In the genomic region with DNA sequence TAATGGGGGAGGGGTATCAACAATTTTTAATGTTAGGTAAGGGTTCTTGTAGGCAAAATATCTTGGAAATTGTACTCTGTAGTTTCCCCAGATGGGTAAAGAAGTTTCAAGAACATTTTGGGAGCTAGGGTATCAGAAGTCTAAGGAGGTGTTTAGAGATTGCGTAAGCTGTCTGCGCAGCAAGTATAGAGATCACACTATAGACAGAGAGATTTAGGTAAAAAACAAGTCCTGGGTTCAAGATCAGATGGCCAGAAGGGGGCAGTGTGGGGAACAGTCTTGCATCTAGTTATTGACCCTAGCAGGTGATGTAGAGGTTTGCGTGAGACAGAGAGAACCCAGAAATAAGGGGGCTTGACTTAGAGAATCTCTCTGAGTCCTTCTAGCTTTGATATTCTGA, we compare ENCODE assay signal across 16 cellular contexts.
DNase-seq lines count a peak whose midpoint lies in the region; ATAC-seq and TF ChIP-seq lines count a peak whose summit lies in the region.
"Had no signal": no experiment of that assay in that cellular context is flagged by ENCODE, and none has a peak within 500 bp of the region (broad histone marks: within the 10 kb centered on the region; RNA-seq: fewer than 3 reads in every experiment).

No MANE protein-coding gene starts in this region.

- peak; percentile 40 for TF ChIP-seq CTCF in A673 (conservative IDR thresholded peaks at IDR 0.05; ENCODE audit: low read depth, low read length)
- peak; percentile 13 for TF ChIP-seq CTCF in GM10248 (IDR thresholded peaks at IDR 0.05; ENCODE audit: control extremely low read depth, extremely low read depth, low read depth, missing control alignments)
- TF ChIP-seq CTCF in MM.1S (IDR thresholded peaks at IDR 0.05; ENCODE audit: low read length), result 0 out of 2 replicates have a peak, but pooled peaks have one; percentile 5
- peak; percentile 39 for TF ChIP-seq CTCF in endothelial cell (IDR thresholded peaks at IDR 0.05; ENCODE audit: unreplicated experiment)
- no peak for TF ChIP-seq CTCF in vagina (IDR thresholded peaks at IDR 0.05)

- H3K4me1 ChIP-seq in A673 (ENCODE audit: insufficient read depth, low read length, poor library complexity, severe bottlenecking) (no peaks in the 10 kb centered on the region), MM.1S (ENCODE audit: low read length) (no peaks in the 10 kb centered on the region), vagina (no peaks in the 10 kb centered on the region)
- H3K4me1 ChIP-seq: heart left ventricle had no signal

- no peak overlapping the region for H3K4me3 ChIP-seq in A673 (ENCODE audit: low read depth, low read length, poor library complexity, severe bottlenecking)
- no peak overlapping the region for H3K4me3 ChIP-seq in MM.1S (ENCODE audit: low read length)
- no peak overlapping the region for H3K4me3 ChIP-seq in vagina
- H3K4me3 ChIP-seq: GM23248, heart left ventricle had no signal

- no peaks in the 10 kb centered on the region for H3K79me2 ChIP-seq in MM.1S (ENCODE audit: low read length)

- intact Hi-C loops in A673 (cut with micrococcal nuclease; ENCODE audit: unreplicated experiment), result no loop called here
- intact Hi-C loops in vagina (cut with DNase I), result no loop called here

- no peaks in the 10 kb centered on the region for H3K36me3 Mint-ChIP-seq in endothelial cell (ENCODE audit: low read depth, unreplicated experiment)
- no peaks in the 10 kb centered on the region for H3K36me3 Mint-ChIP-seq in effector memory CD8-positive, alpha-beta T cell (ENCODE audit: insufficient read depth)

- H3K27me3 Mint-ChIP-seq in endothelial cell (ENCODE audit: unreplicated experiment), result no peaks in the 10 kb centered on the region
- H3K27me3 Mint-ChIP-seq in effector memory CD8-positive, alpha-beta T cell, result no peaks in the 10 kb centered on the region

- ATAC-seq in effector memory CD8-positive, alpha-beta T cell (replicated peaks), result no peak
- ATAC-seq: heart left ventricle had no signal

- no peaks in the 10 kb centered on the region for H3K9me2 ChIP-seq in MM.1S (replicated peaks; ENCODE audit: insufficient read depth, low read length)

- no peaks in the 10 kb centered on the region for H3K27me3 ChIP-seq in A673 (replicated peaks; ENCODE audit: insufficient read depth, low read depth, low read length, poor library complexity)
- no peaks in the 10 kb centered on the region for H3K27me3 ChIP-seq in MM.1S (replicated peaks; ENCODE audit: insufficient read depth, low read length)
- H3K27me3 ChIP-seq in vagina, result no peaks in the 10 kb centered on the region

- no peaks in the 10 kb centered on the region for H3K36me3 ChIP-seq in A673 (ENCODE audit: insufficient read depth, low read length, poor library complexity, severe bottlenecking)
- H3K36me3 ChIP-seq in MM.1S (replicated peaks; ENCODE audit: insufficient read depth, low read length), result no peaks in the 10 kb centered on the region
- no peaks in the 10 kb centered on the region for H3K36me3 ChIP-seq in vagina
- H3K36me3 ChIP-seq: heart left ventricle had no signal

- H2AFZ ChIP-seq in MM.1S (ENCODE audit: low read length), result no peak overlapping the region
- H2AFZ ChIP-seq: GM23248 had no signal

- H3K9ac ChIP-seq in MM.1S (ENCODE audit: low read length), result no peak overlapping the region
- H3K9ac ChIP-seq: GM23248 had no signal

- no peak overlapping the region for H3K4me2 ChIP-seq in MM.1S (ENCODE audit: low read depth, low read length)

- TF ChIP-seq POLR2A in vagina (IDR thresholded peaks at IDR 0.05), result no peak

- H3K9me3 ChIP-seq in A673 (ENCODE audit: low read depth, low read length, poor library complexity, severe bottlenecking) (no peaks in the 10 kb centered on the region), MM.1S (replicated peaks; ENCODE audit: insufficient read depth, low read length) (no peaks in the 10 kb centered on the region), vagina (no peaks in the 10 kb centered on the region)
- H3K9me3 ChIP-seq: heart left ventricle had no signal

- H3K27ac Mint-ChIP-seq in endothelial cell (ENCODE audit: unreplicated experiment), result no peak overlapping the region
- H3K27ac Mint-ChIP-seq in effector memory CD8-positive, alpha-beta T cell, result no peak overlapping the region

- no TSS peak for BruUV-seq in A673 (replicated peaks; lab: Mats Ljungman, UMichigan)

- H3K4me3 Mint-ChIP-seq in endothelial cell (ENCODE audit: unreplicated experiment), result no peak overlapping the region
- H3K4me3 Mint-ChIP-seq in effector memory CD8-positive, alpha-beta T cell, result no peak overlapping the region
- H3K4me3 Mint-ChIP-seq: nephron had no signal

- H3K27ac ChIP-seq in A673 (ENCODE audit: low read depth, low read length, poor library complexity, severe bottlenecking) (no peak overlapping the region), MM.1S (ENCODE audit: low read length) (no peak overlapping the region), vagina (no peak overlapping the region)
- H3K27ac ChIP-seq: GM23248, heart left ventricle had no signal

- no peak for DNase-seq in A673 (ENCODE audit: low spot score)
- DNase-seq in GM10248 (ENCODE audit: extremely low spot score), result no peak
- DNase-seq in MM.1S, result no peak
- DNase-seq in endothelial cell (ENCODE audit: low spot score), result no peak
- no peak for DNase-seq in effector memory CD8-positive, alpha-beta T cell
- DNase-seq in vagina (ENCODE audit: extremely low spot score in 2 of 2), result no peak
- no peak for DNase-seq in SKM-1 treated with dmso at 0.1 percent for 144 hours (lab: John Stamatoyannopoulos, UW; ENCODE audit: unreplicated experiment)
- DNase-seq: cortex of kidney, DMS153, GM23248, heart left ventricle, islet precursor cell, mesendoderm, NCI-H2171 treated with DMSO at 0.1 percent for 48 hours, substantia nigra had no signal

- no peaks in the 10 kb centered on the region for H3K4me1 Mint-ChIP-seq in endothelial cell (ENCODE audit: unreplicated experiment)
- peaks cover 8 to 31% of the 10 kb centered on the region in 2 donors for H3K4me1 Mint-ChIP-seq in effector memory CD8-positive, alpha-beta T cell (ENCODE audit: low read depth in 2 of 2)
- H3K4me1 Mint-ChIP-seq: nephron had no signal

- POLR2A ChIA-PET in A673 (lab: Charles Lee; ENCODE audit: low non-redundant PET), result no interaction called here
- POLR2A ChIA-PET in GM10248 (lab: Yijun Ruan, JAX), result no interaction called here

- H4K20me1 ChIP-seq in MM.1S (ENCODE audit: insufficient read depth, low read length), result no peaks in the 10 kb centered on the region

- CTCF ChIA-PET in A673 (lab: Charles Lee) (no interaction called here), GM10248 (lab: Yijun Ruan, JAX) (interaction anchor here (0.6 to 7.5 kb wide), 16 partner anchors 9 to 875 kb away, joined by 3 to 53 read pairs (median 4); no protein-coding TSS in a partner anchor)

- H3F3A ChIP-seq in MM.1S (ENCODE audit: insufficient read depth, low read length), result no peaks in the 10 kb centered on the region

- H3K9me3 Mint-ChIP-seq in endothelial cell (ENCODE audit: unreplicated experiment), result no peaks in the 10 kb centered on the region
- H3K9me3 Mint-ChIP-seq in effector memory CD8-positive, alpha-beta T cell, result no peaks in the 10 kb centered on the region
- H3K9me3 Mint-ChIP-seq: nephron had no signal

Comparison
In these comparisons a context has a peak if more than half of its experiments do, and no peak if none do; other contexts are left out.
1. CTCF ChIP-seq: peak in A673 (single experiment), GM10248 (single experiment), MM.1S (single experiment) and endothelial cell (single experiment); none in vagina (0 of 3).